In the genomic region with DNA sequence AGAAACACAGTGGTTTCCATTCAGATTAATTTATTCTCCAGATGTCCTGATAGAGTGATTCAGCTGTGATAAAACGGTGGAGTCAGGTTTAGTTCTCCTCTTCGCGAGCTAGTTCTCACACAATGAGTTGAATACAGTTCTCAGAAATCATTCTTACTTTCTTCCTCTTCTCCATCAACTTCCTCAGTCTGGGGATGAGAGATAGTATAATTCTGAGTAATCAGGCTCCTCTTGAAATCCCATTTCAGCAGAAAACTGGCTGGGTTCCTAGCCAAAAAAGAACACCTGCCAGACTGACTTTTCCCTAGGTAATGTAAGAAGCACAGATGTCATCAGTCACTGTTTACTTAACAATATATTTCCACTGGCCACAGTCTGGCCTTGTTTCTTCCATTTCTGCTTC, we compare ENCODE assay signal across 15 cellular contexts.
DNase-seq lines count a peak whose midpoint lies in the region; ATAC-seq and TF ChIP-seq lines count a peak whose summit lies in the region.
"Had no signal": no experiment of that assay in that cellular context is flagged by ENCODE, and none has a peak within 500 bp of the region (broad histone marks: within the 10 kb centered on the region; RNA-seq: fewer than 3 reads in every experiment).

No MANE protein-coding gene starts in this region.

- H3K27ac ChIP-seq in KMS-11 (peak overlapping the region; percentile 41; the same call in 1 of the 2 replicates), SJCRH30 (no peak overlapping the region), dorsolateral prefrontal cortex (no peak overlapping the region)
- H3K27ac ChIP-seq: ascending aorta, gastrocnemius medialis had no signal

- no peaks in the 10 kb centered on the region for H3K79me2 ChIP-seq in KMS-11 (ENCODE audit: insufficient read depth, low read depth)

- no peak overlapping the region for H2AFZ ChIP-seq in KMS-11 (ENCODE audit: low read depth)

- H3K4me3 ChIP-seq in KMS-11 (IDR thresholded peaks at IDR 0.05; ENCODE audit: insufficient read depth, low read depth, low read length) (no peak overlapping the region), SJCRH30 (no peak overlapping the region), dorsolateral prefrontal cortex (no peak overlapping the region)
- H3K4me3 ChIP-seq: ascending aorta, gastrocnemius medialis had no signal

- no peaks in the 10 kb centered on the region for H3K36me3 ChIP-seq in KMS-11 (ENCODE audit: insufficient read depth)
- no peaks in the 10 kb centered on the region for H3K36me3 ChIP-seq in SJCRH30
- H3K36me3 ChIP-seq: ascending aorta, gastrocnemius medialis had no signal

- H3K4me2 ChIP-seq in KMS-11 = peak overlapping the region; percentile 26; the same call in 1 of the 2 replicates

- DNase-seq in DMS 273 treated with DMSO at 0.1 percent for 48 hours (lab: John Stamatoyannopoulos, UW) (peak; percentile 27), SJCRH30 (peak; percentile 6 to 51), RKO (ENCODE audit: low spot score) (no peak), dorsolateral prefrontal cortex (no peak), OCI-M2 (lab: John Stamatoyannopoulos, UW; ENCODE audit: unreplicated experiment) (no peak), GM19240 (ENCODE audit: insufficient read length, low spot score) (no peak)
- DNase-seq: activated B cell treated with CpG ODN at 0.5 μM for 24 hours, activated gamma-delta T cell, gastrocnemius medialis, GDM1, GOT3 had no signal

- peaks cover 21% of the 10 kb centered on the region for H3K4me1 ChIP-seq in KMS-11 (ENCODE audit: low read depth, poor library complexity, severe bottlenecking)
- H3K4me1 ChIP-seq in SJCRH30 = peaks cover 11% of the 10 kb centered on the region
- H3K4me1 ChIP-seq: ascending aorta, gastrocnemius medialis had no signal

- H3K27me3 ChIP-seq in KMS-11 (ENCODE audit: insufficient read depth, low read depth) (no peaks in the 10 kb centered on the region), SJCRH30 (no peaks in the 10 kb centered on the region), dorsolateral prefrontal cortex (no peaks in the 10 kb centered on the region)
- H3K27me3 ChIP-seq: ascending aorta, gastrocnemius medialis had no signal

- H4K20me1 ChIP-seq in KMS-11 (ENCODE audit: insufficient read depth) = no peaks in the 10 kb centered on the region

- intact Hi-C loops in dorsolateral prefrontal cortex (cut with DNase I) = no loop called here

- TF ChIP-seq CTCF in KMS-11 (conservative IDR thresholded peaks at IDR 0.05; ENCODE audit: low read depth, low read length) (no peak), dorsolateral prefrontal cortex (IDR thresholded peaks at IDR 0.05 in 54 of 56, conservative IDR thresholded peaks at IDR 0.05 in 2 of 56; ENCODE audit: low read depth in 1 of 56, partially characterized antibody in 56 of 56) (no peak)

- no peak overlapping the region for H3K9ac ChIP-seq in KMS-11

- no peaks in the 10 kb centered on the region for H3K9me3 ChIP-seq in SJCRH30 (replicated peaks)
- H3K9me3 ChIP-seq: ascending aorta, gastrocnemius medialis had no signal

- ATAC-seq in GM19351 (IDR thresholded peaks at IDR 0.05; ENCODE audit: unreplicated experiment) = peak; percentile 57
- ATAC-seq: gastrocnemius medialis; natural killer cell treated with Interleukin-12 subunit alpha and Interleukin-12 subunit beta and Interleukin-15 and Interleukin-18, amount 100 ng/mL, for 72 hours had no signal

Comparison
In these comparisons a context has a peak if more than half of its experiments do, and no peak if none do; other contexts are left out.
1. DNase-seq: peak in DMS 273 treated with DMSO at 0.1 percent for 48 hours (single experiment) and SJCRH30 (2 of 2); none in RKO (single experiment), dorsolateral prefrontal cortex (0 of 10), OCI-M2 (single experiment) and GM19240 (single experiment).